8 cellular contexts compared by ENCODE assay signal in the genomic region with DNA sequence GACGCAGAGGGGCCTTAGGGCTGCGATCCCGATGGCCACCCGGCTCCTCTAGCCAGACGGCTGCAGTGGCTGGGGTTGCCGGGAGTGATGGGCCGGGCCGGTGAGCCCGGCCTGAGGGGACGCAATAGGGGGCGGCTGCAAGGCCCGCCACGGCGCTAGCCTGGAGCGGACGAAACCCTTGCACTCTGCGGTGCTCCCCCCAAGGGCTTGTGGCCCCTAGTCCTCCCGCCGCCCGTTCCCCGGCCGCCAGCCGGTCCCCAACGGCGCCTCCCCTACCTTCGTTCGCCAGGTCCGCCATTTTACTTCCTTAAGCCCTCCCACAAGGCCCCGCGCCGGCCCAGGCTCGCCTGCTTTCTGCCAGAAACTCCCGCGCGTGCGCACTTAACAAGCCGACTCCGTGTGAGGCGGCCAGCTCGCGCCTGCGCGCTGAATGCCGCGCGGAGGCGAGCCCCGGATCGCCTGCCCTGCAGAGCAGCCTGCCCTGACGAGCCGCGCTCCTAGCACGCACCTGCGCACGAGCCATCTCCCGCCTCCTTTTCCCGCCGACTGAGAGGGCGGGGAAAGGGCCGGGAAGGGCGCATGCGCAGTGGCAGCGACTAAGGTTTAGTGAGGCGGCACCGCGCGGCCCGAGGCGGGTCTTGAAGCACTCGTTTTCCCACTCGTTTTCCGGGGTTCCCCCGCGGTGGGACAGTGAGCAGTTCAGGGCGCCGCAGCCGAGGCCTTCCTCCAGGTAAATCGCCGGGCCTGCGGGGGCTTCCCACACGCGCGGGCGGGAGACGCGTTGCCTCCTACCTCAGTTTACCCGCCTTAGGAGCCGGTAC. TPM values are rescaled to one million over a fixed set of nuclear protein-coding genes. Genes with fewer than 3 reads are reported as not detected.
DNase-seq lines count a peak whose midpoint lies in the region; ATAC-seq and TF ChIP-seq lines count a peak whose summit lies in the region.

TSS of gene RANBP3 (minus strand) at position 356 of the 821 bp plus-strand sequence. CDS start at position 298, 58 bp downstream.

- H3K4me1 ChIP-seq in A673 (ENCODE audit: insufficient read depth, low read length, poor library complexity, severe bottlenecking) = peaks cover 30% of the 10 kb centered on the region
- H3K4me1 ChIP-seq in breast epithelium = peaks cover 9 to 26% of the 10 kb centered on the region in 2 donors

- H3K9me3 ChIP-seq in A673 (ENCODE audit: low read depth, low read length, poor library complexity, severe bottlenecking) = no peaks in the 10 kb centered on the region
- H3K9me3 ChIP-seq in breast epithelium = no peaks in the 10 kb centered on the region
- no peaks in the 10 kb centered on the region for H3K9me3 ChIP-seq in iPS-18c (ENCODE audit: control insufficient read depth, insufficient read depth, low read length)

- no peak for TF ChIP-seq CTCF in A673 (conservative IDR thresholded peaks at IDR 0.05; ENCODE audit: low read depth, low read length)
- no peak for TF ChIP-seq CTCF in VCaP (conservative IDR thresholded peaks at IDR 0.05)
- TF ChIP-seq CTCF in breast epithelium (IDR thresholded peaks at IDR 0.05) = no peak

- H3K27ac ChIP-seq in A673 (ENCODE audit: low read depth, low read length, poor library complexity, severe bottlenecking) (peak within 1 kb of the TSS; percentile 90), VCaP (peak within 1 kb of the TSS; percentile 80), breast epithelium (peak within 1 kb of the TSS; percentile 92 to 97), skin epidermis (peak within 1 kb of the TSS; percentile 64 to 97 (median 92))

- no peak for TF ChIP-seq POLR2A in breast epithelium (IDR thresholded peaks at IDR 0.05)

- H3K4me3 ChIP-seq in A673 (ENCODE audit: low read depth, low read length, poor library complexity, severe bottlenecking) = peak within 1 kb of the TSS; percentile 96
- H3K4me3 ChIP-seq in breast epithelium = peak within 1 kb of the TSS; percentile 85 to 100 (median 88)
- peak within 1 kb of the TSS; percentile 89 for H3K4me3 ChIP-seq in iPS-18c (ENCODE audit: insufficient read depth, low read depth, low read length)
- peak within 1 kb of the TSS; percentile 57 to 99 (median 96) for H3K4me3 ChIP-seq in skin epidermis

- peak; percentile 85 for ATAC-seq in GM18868 (IDR thresholded peaks at IDR 0.05; ENCODE audit: unreplicated experiment)
- ATAC-seq in HG03108 (IDR thresholded peaks at IDR 0.05; ENCODE audit: unreplicated experiment) = peak; percentile 90

- BruUV-seq in A673 (replicated peaks; lab: Mats Ljungman, UMichigan) = no TSS peak

- POLR2A ChIA-PET in A673 (lab: Charles Lee; ENCODE audit: low non-redundant PET) = no interaction called here

- intact Hi-C loops in A673 (cut with micrococcal nuclease; ENCODE audit: unreplicated experiment) (no loop called here), breast epithelium (cut with DNase I; ENCODE audit: low total_unique reads) (no loop called here)

- no peaks in the 10 kb centered on the region for H3K27me3 ChIP-seq in A673 (replicated peaks; ENCODE audit: insufficient read depth, low read depth, low read length, poor library complexity)
- no peaks in the 10 kb centered on the region for H3K27me3 ChIP-seq in breast epithelium

- peaks cover 12% of the 10 kb centered on the region for H3K36me3 ChIP-seq in A673 (ENCODE audit: insufficient read depth, low read length, poor library complexity, severe bottlenecking)
- H3K36me3 ChIP-seq in breast epithelium = no peaks in the 10 kb centered on the region

- CTCF ChIA-PET in A673 (lab: Charles Lee) = interaction anchor here (0.6 to 2.9 kb wide), 4 partner anchors 10 to 183 kb away, joined by 3 to 17 read pairs (median 3); no protein-coding TSS in a partner anchor

- DNase-seq in A673 (ENCODE audit: low spot score) (peak; percentile 99), NCI-H2196 (lab: John Stamatoyannopoulos, UW; ENCODE audit: unreplicated experiment) (peak; percentile 99), breast epithelium (ENCODE audit: low spot score in 2 of 2) (peak; percentile 97 to 98)

RNA-seq across cellular contexts. Expression of gene RANBP3, which starts in this region (rescaled TPM):
- 126 and 130 TPM in 2 replicates for total RNA-seq in A673 (2021)
- total RNA-seq in breast epithelium = 10 to 100 TPM; 54.4 to 66.2 (median 64.9) TPM

Comparison
In these comparisons a context has a peak if more than half of its experiments do, and no peak if none do; other contexts are left out.
1. Peak in every context shown above with its lines: DNase-seq, ATAC-seq, H3K4me3 ChIP-seq and H3K27ac ChIP-seq.